1 cellular context compared by ENCODE assay signal in genomic region chr12:124925117-124925516, GRCh38.
TF ChIP-seq lines count a peak whose summit lies in the region.

No MANE protein-coding gene starts in this region.

TF ChIP-seq in HCT116, 20 proteins besides CTCF, POLR2A, EP300 and RAD21:
- no peak for TF ChIP-seq SIN3A (IDR thresholded peaks at IDR 0.05; ENCODE audit: low read depth)
- no peak for TF ChIP-seq EZH2phosphoT487 (IDR thresholded peaks at IDR 0.05; ENCODE audit: borderline replicate concordance)
- TF ChIP-seq EZH2 (IDR thresholded peaks at IDR 0.05): no peak
